8 cellular contexts compared by ENCODE assay signal in the genomic region with DNA sequence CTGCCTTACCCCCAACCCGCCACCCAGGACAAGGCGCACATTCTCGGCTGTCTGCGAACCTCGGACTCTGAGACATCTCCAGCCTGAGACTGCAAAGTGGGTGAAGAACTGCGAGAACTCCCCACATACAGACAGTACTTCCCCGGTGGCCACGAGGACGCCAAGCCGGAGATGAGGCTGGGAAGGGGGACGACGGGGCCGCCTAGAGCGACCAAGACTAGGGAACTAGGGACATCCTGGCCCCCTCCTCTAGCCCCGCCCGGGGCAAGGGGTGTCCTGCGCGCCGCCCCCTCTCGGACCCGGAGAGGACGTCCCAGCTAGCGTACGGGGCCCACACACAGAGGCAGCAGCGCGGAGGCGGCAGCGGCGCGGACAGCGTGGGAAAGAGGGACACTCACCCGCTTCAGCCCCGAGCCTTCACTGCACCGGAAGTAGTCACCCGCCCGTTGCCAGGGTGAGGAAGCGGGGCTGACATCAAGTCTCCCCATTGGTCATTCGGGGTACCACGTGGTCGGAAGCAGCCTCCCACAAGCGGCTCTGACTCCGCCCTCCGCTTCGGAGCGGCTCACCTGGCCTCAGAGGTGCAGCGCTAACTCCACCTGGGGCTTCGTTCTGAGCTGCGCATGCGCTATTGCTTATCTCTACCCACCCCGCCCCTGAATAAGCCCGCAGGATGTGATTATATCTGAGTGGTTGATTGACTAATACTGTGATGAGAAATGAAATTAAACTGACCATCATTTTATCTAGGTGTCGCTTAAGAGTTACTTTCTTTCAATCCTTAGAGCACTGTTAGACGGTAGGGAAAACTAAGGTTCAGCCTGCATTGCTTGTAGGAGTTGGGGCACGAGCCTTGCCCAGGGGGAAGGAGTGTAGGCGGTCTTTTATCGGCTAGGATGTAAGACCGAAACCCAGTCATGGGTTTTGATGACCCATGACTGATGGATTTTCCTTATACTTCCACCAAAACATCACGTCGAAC. TPM values are rescaled to one million over a fixed set of nuclear protein-coding genes. Genes with fewer than 3 reads are reported as not detected.
DNase-seq lines count a peak whose midpoint lies in the region; TF ChIP-seq lines count a peak whose summit lies in the region.

A gene with protein sequence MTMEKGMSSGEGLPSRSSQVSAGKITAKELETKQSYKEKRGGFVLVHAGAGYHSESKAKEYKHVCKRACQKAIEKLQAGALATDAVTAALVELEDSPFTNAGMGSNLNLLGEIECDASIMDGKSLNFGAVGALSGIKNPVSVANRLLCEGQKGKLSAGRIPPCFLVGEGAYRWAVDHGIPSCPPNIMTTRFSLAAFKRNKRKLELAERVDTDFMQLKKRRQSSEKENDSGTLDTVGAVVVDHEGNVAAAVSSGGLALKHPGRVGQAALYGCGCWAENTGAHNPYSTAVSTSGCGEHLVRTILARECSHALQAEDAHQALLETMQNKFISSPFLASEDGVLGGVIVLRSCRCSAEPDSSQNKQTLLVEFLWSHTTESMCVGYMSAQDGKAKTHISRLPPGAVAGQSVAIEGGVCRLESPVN (minus strand): TSS at position 437 of the 982 bp plus-strand sequence. CDS start 8,854 bp downstream, outside the sequence.

- TF ChIP-seq CTCF in fibroblast of villous mesenchyme (IDR thresholded peaks at IDR 0.05; ENCODE audit: insufficient read depth, low read depth, low read length) (no peak), neural crest cell (conservative IDR thresholded peaks at IDR 0.05) (no peak)

- H3K4me3 ChIP-seq in H7 (ENCODE audit: insufficient read depth, low read depth, low read length) (peak within 1 kb of the TSS; percentile 85), fibroblast of villous mesenchyme (ENCODE audit: low read depth, low read length) (peak within 1 kb of the TSS; percentile 91), stomach smooth muscle (ENCODE audit: low read length in 2 of 2) (peak within 1 kb of the TSS; percentile 97 to 100)

- no peaks in the 10 kb centered on the region for H3K9me3 ChIP-seq in stomach smooth muscle (ENCODE audit: control insufficient read depth in 2 of 2, low read length in 2 of 2)

- H3K4me1 Mint-ChIP-seq in neural crest cell, result peaks cover 27% of the 10 kb centered on the region

- peaks cover 5% of the 10 kb centered on the region for H3K4me1 ChIP-seq in stomach smooth muscle (ENCODE audit: control insufficient read depth, insufficient read depth, low read length)

- peaks cover 43% of the 10 kb centered on the region for H3K27me3 Mint-ChIP-seq in neural crest cell (ENCODE audit: low read depth)

- peak within 1 kb of the TSS; percentile 100 for H3K4me3 Mint-ChIP-seq in neural crest cell

- H3K27me3 ChIP-seq in H7 (ENCODE audit: control insufficient read depth, insufficient read depth, low read length), result no peaks in the 10 kb centered on the region
- peaks cover 0 to 5% of the 10 kb centered on the region in 2 donors for H3K27me3 ChIP-seq in stomach smooth muscle (ENCODE audit: control insufficient read depth in 1 of 2, insufficient read depth in 2 of 2, low read length in 2 of 2)

- H3K27ac Mint-ChIP-seq in neural crest cell (ENCODE audit: unreplicated experiment), result peak within 1 kb of the TSS; percentile 96

- H3K36me3 ChIP-seq in H7 (replicated peaks; ENCODE audit: control insufficient read depth, insufficient read depth, low read length) (no peaks in the 10 kb centered on the region), stomach smooth muscle (ENCODE audit: control insufficient read depth in 2 of 2, insufficient read depth in 2 of 2, low read length in 2 of 2) (no peaks in the 10 kb centered on the region)

- H3K36me3 Mint-ChIP-seq in neural crest cell (ENCODE audit: low read depth), result peaks cover 3% of the 10 kb centered on the region

- no peaks in the 10 kb centered on the region for H3K9me3 Mint-ChIP-seq in neural crest cell

- peak within 1 kb of the TSS; percentile 79 to 94 for H3K9ac ChIP-seq in stomach smooth muscle (ENCODE audit: low read length in 2 of 2)

- H3K27ac ChIP-seq in stomach smooth muscle (ENCODE audit: low read length), result peak within 1 kb of the TSS; percentile 56

- DNase-seq in ELR (ENCODE audit: low read depth) (peak; percentile 95), H7 (peak; percentile 93), M059J (ENCODE audit: low read depth) (peak; percentile 98), SHP77 (lab: John Stamatoyannopoulos, UW) (peak; percentile 97 to 98), activated gamma-delta T cell (lab: John Stamatoyannopoulos, UW) (peak; percentile 69), fibroblast of villous mesenchyme (ENCODE audit: low read depth) (peak; percentile 95), neural crest cell (ENCODE audit: low read depth, low spot score) (peak; percentile 78)

RNA-seq across cellular contexts. Expression of the gene that starts here (rescaled TPM):
- 6.9 and 7.9 TPM in 2 replicates for total RNA-seq in H7 (2014; rRNA removed; shearing (Covaris generic))
- total RNA-seq in M059J (2014; rRNA removed; shearing (Covaris generic)), result 6.3 and 6.6 TPM in 2 replicates
- total RNA-seq in fibroblast of villous mesenchyme (8.1 and 9.5 TPM in 2 replicates), neural crest cell (7.7 and 10.5 TPM in 2 replicates)

Comparison
In these comparisons a context has a peak if more than half of its experiments do, and no peak if none do; other contexts are left out.
1. Peak in every context shown above with its lines: DNase-seq, H3K4me3 ChIP-seq and H3K27ac ChIP-seq.